11 cellular contexts compared by ENCODE assay signal in the genomic region with DNA sequence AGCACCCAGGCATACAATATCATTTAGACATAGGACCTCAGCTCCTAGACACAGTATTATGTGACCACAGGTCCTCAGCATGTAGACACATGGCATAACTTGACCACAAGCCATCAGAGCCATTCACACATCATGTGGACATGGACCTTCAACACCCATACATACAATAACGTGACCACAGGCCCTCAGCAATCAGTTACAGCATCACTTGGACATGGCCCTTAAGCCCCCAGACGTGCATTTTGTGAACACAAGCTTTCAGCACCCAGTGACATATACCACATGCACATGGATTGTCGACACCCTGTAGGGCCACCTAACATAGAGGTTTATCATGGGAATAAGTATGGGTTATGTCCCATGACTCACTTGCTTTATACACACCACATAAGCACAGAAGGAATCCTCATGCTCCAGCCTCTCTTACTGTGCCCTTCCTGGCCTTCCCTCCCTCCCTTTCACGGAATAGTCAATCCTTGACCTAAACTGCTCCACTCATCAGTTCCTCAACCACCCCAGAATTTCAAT. TPM values are rescaled to one million over a fixed set of nuclear protein-coding genes. Genes with fewer than 3 reads are reported as not detected.
DNase-seq lines count a peak whose midpoint lies in the region; ATAC-seq, FAIRE-seq and TF ChIP-seq lines count a peak whose summit lies in the region.
"Had no signal": no experiment of that assay in that cellular context is flagged by ENCODE, and none has a peak within 500 bp of the region (broad histone marks: within the 10 kb centered on the region; RNA-seq: fewer than 3 reads in every experiment).

No MANE protein-coding gene starts in this region.

- peaks cover 13% of the 10 kb centered on the region for H3K9me3 Mint-ChIP-seq in neural progenitor cell

- H3K4me2 ChIP-seq in Karpas-422 (ENCODE audit: low read depth, low read length, poor library complexity, severe bottlenecking) (peak overlapping the region; percentile 80), neural progenitor cell (peak overlapping the region; percentile 83)

- no peak overlapping the region; the same call in 1 of the 2 replicates for H3K9ac ChIP-seq in Karpas-422 (ENCODE audit: low read length)
- no peak overlapping the region for H3K9ac ChIP-seq in neural progenitor cell
- H3K9ac ChIP-seq: KMS-11 had no signal

- peaks cover 22% of the 10 kb centered on the region for H3K4me1 Mint-ChIP-seq in neural progenitor cell

- 0 out of 2 replicates have a peak overlapping the region, but pooled peaks have one; percentile 58 for H3K27ac ChIP-seq in Karpas-422 (ENCODE audit: low read length)
- H3K27ac ChIP-seq in ectodermal cell (ENCODE audit: insufficient read depth, low read depth, low read length, poor library complexity, severe bottlenecking) = no peak overlapping the region
- no peak overlapping the region for H3K27ac ChIP-seq in neural progenitor cell
- H3K27ac ChIP-seq: KMS-11 had no signal

- H3K4me1 ChIP-seq in Karpas-422 (ENCODE audit: low read length) (peaks cover 23% of the 10 kb centered on the region), ectodermal cell (ENCODE audit: control insufficient read depth, insufficient read depth, low read length) (peaks cover 15% of the 10 kb centered on the region), neural progenitor cell (peaks cover 6% of the 10 kb centered on the region)

- H3K36me3 ChIP-seq in Karpas-422 (ENCODE audit: insufficient read depth, low read length) (peaks cover 8% of the 10 kb centered on the region; the same call in 1 of the 2 replicates), ectodermal cell (ENCODE audit: control insufficient read depth, insufficient read depth, low read length) (peaks cover 15% of the 10 kb centered on the region), neural progenitor cell (peaks cover 3% of the 10 kb centered on the region)

- no peak for TF ChIP-seq CTCF in AG09309 (IDR thresholded peaks at IDR 0.05; ENCODE audit: control insufficient read depth, insufficient read depth, low read depth, low read length, missing control alignments)
- no peak for TF ChIP-seq CTCF in neural progenitor cell (IDR thresholded peaks at IDR 0.05)

- H3F3A ChIP-seq in neural progenitor cell (ENCODE audit: low read depth) = peaks cover 23% of the 10 kb centered on the region

- no peak overlapping the region for H3K27ac Mint-ChIP-seq in neural progenitor cell

- H3K27me3 Mint-ChIP-seq in neural progenitor cell (ENCODE audit: insufficient read depth, low read depth) = peaks cover 2% of the 10 kb centered on the region

- H3K27me3 ChIP-seq in Karpas-422 (ENCODE audit: low read length) (no peaks in the 10 kb centered on the region), ectodermal cell (ENCODE audit: control insufficient read depth, insufficient read depth, low read length, poor library complexity, severe bottlenecking) (no peaks in the 10 kb centered on the region), neural progenitor cell (no peaks in the 10 kb centered on the region)

- peaks cover 10% of the 10 kb centered on the region for H4K20me1 ChIP-seq in Karpas-422 (ENCODE audit: insufficient read depth, low read depth, low read length)
- H4K20me1 ChIP-seq in neural progenitor cell (ENCODE audit: low read depth) = peaks cover 28% of the 10 kb centered on the region

- H3K79me2 ChIP-seq in Karpas-422 (ENCODE audit: low read length) (peaks cover 22% of the 10 kb centered on the region), neural progenitor cell (ENCODE audit: low read depth) (peaks cover 23% of the 10 kb centered on the region)

- DNase-seq in AG09309 (ENCODE audit: low read depth) (no peak), Karpas-422 (no peak), neural progenitor cell (ENCODE audit: low spot score) (no peak), AG08396 (ENCODE audit: low spot score) (no peak), frontal cortex (ENCODE audit: low spot score in 2 of 2) (no peak)
- DNase-seq: activated effector memory CD4-positive, alpha-beta T cell treated with anti-CD3 and anti-CD28 coated beads, Interleukin-2, amount 50 U/mL, for 16 hours; stimulated activated CD4-positive, alpha-beta T cell treated with anti-CD3 and anti-CD28 coated beads, Interleukin-1b, Interleukin-23, amount 100 ng/mL, for 48 hours had no signal

- H3K9me2 ChIP-seq in Karpas-422 (replicated peaks; ENCODE audit: insufficient read depth, low read length) = no peaks in the 10 kb centered on the region

- H3K36me3 Mint-ChIP-seq in neural progenitor cell = peaks cover 12% of the 10 kb centered on the region

- peak overlapping the region; percentile 89 for H3K4me3 Mint-ChIP-seq in neural progenitor cell

- no peak overlapping the region for H2AFZ ChIP-seq in Karpas-422 (ENCODE audit: low read length)
- H2AFZ ChIP-seq in neural progenitor cell (replicated peaks) = no peak overlapping the region

- H3K9me3 ChIP-seq in Karpas-422 (ENCODE audit: low read length) (no peaks in the 10 kb centered on the region), ectodermal cell (ENCODE audit: control insufficient read depth, low read length) (no peaks in the 10 kb centered on the region), neural progenitor cell (ENCODE audit: low read depth) (no peaks in the 10 kb centered on the region)

- FAIRE-seq in frontal cortex (lab: Jason Lieb, UNC) = no peak

- H3K4me3 ChIP-seq in AG09309 (ENCODE audit: control insufficient read depth, low read depth, low read length) = peak overlapping the region; percentile 72
- no peak overlapping the region for H3K4me3 ChIP-seq in Karpas-422 (ENCODE audit: low read length)
- H3K4me3 ChIP-seq in ectodermal cell (ENCODE audit: insufficient read depth, low read depth, low read length) = peak overlapping the region; percentile 76
- H3K4me3 ChIP-seq in neural progenitor cell = no peak overlapping the region

- ATAC-seq in GM18870 (IDR thresholded peaks at IDR 0.05; ENCODE audit: unreplicated experiment) = no peak
- no peak for ATAC-seq in GM18868 (IDR thresholded peaks at IDR 0.05; ENCODE audit: unreplicated experiment)

- 92 to 95% methylated on average over 3 to 4 of the region's 4 CpGs for WGBS in ectodermal cell, 2 experiments

RNA-seq across cellular contexts. Expression of gene TSPYL2, which starts 1.9 kb away (rescaled TPM):
- total RNA-seq in Karpas-422 (2014; rRNA removed; shearing (Covaris generic); ENCODE audit: low replicate concordance) = 44.6 and 68.5 TPM in 2 replicates
- polyA plus RNA-seq in ectodermal cell (2013, experiment 1 of 4) = 55.9 TPM
- 55.5 TPM for polyA plus RNA-seq in ectodermal cell (2013, experiment 2 of 4)
- 45.1 TPM for polyA plus RNA-seq in ectodermal cell (2013, experiment 3 of 4)
- polyA plus RNA-seq in ectodermal cell (2013, experiment 4 of 4) = 49.4 TPM
- total RNA-seq in neural progenitor cell (ENCODE audit: low replicate concordance) (35.5 and 37.1 TPM in 2 replicates), frontal cortex (10.2 TPM)

RNA-seq across cellular contexts. Expression of gene KANTR, which starts 9.8 kb away (rescaled TPM):
- total RNA-seq in Karpas-422 (2014; rRNA removed; shearing (Covaris generic); ENCODE audit: low replicate concordance) = 14.3 and 27.9 TPM in 2 replicates
- 8.8 TPM for polyA plus RNA-seq in ectodermal cell (2013, experiment 1 of 4)
- 9.6 TPM for polyA plus RNA-seq in ectodermal cell (2013, experiment 2 of 4)
- 6.3 TPM for polyA plus RNA-seq in ectodermal cell (2013, experiment 3 of 4)
- 7.1 TPM for polyA plus RNA-seq in ectodermal cell (2013, experiment 4 of 4)
- total RNA-seq in neural progenitor cell (ENCODE audit: low replicate concordance) (19.0 and 30.9 TPM in 2 replicates), frontal cortex (22.8 TPM)

RNA-seq across cellular contexts. Expression of gene GPR173, which starts 35.5 kb away (rescaled TPM):
- total RNA-seq in Karpas-422 (2014; rRNA removed; shearing (Covaris generic); ENCODE audit: low replicate concordance) = 0.36 and 0.71 TPM in 2 replicates
- polyA plus RNA-seq in ectodermal cell (2013, experiment 1 of 4) = 19.5 TPM
- 25.5 TPM for polyA plus RNA-seq in ectodermal cell (2013, experiment 2 of 4)
- polyA plus RNA-seq in ectodermal cell (2013, experiment 3 of 4) = 14.6 TPM
- 19.7 TPM for polyA plus RNA-seq in ectodermal cell (2013, experiment 4 of 4)
- total RNA-seq in neural progenitor cell (ENCODE audit: low replicate concordance) = 6.3 and 13.2 TPM in 2 replicates
- 21.2 TPM for total RNA-seq in frontal cortex

Comparison
In these comparisons a context has a peak if more than half of its experiments do, and no peak if none do; other contexts are left out.
1. H3K4me3 ChIP-seq: peak in AG09309 (single experiment) and ectodermal cell (single experiment); none in Karpas-422 (single experiment) and neural progenitor cell (single experiment).